ENCODE assay signal across 12 cellular contexts in genomic region chr2:54212456-54212855, GRCh38. TPM values are rescaled to one million over a fixed set of nuclear protein-coding genes. Genes with fewer than 3 reads are reported as not detected.
A peak's percentile ranks its signal among the peaks of the same experiment; 100 is the strongest.
DNase-seq lines count a peak whose midpoint lies in the region; ATAC-seq, FAIRE-seq and TF ChIP-seq lines count a peak whose summit lies in the region.
"Had no signal": no experiment of that assay in that cellular context is flagged by ENCODE, and none has a peak within 500 bp of the region (broad histone marks: within the 10 kb centered on the region; RNA-seq: fewer than 3 reads in every experiment).

No MANE protein-coding gene starts in this region.

- no peak overlapping the region for H3K27ac Mint-ChIP-seq in type B pancreatic cell
- H3K27ac Mint-ChIP-seq in activated CD4-positive, alpha-beta T cell treated with anti-CD3 and anti-CD28 coated beads, Interleukin-2, amount 10 ng/mL, durations not matched to agents 24 days and 14 days: no peak overlapping the region
- H3K27ac Mint-ChIP-seq: activated CD4-positive, alpha-beta T cell treated with anti-CD3 and anti-CD28 coated beads for 36 hours; activated naive CD8-positive, alpha-beta T cell treated with anti-CD3 and anti-CD28 coated beads for 36 hours had no signal

- no peak overlapping the region for H4K8ac ChIP-seq in IMR-90 (ENCODE audit: low read depth in 2 of 2, low read length in 2 of 2)

- no peak overlapping the region for H3K4ac ChIP-seq in IMR-90 (ENCODE audit: low read depth, low read length)

- H2AFZ ChIP-seq in IMR-90 (replicated peaks; ENCODE audit: low read length, poor library complexity): no peak overlapping the region

- dilution Hi-C loops in IMR-90 (cut with HindIII; ENCODE audit: low sequenced_read_pairs, unreplicated experiment): no loop called here

- peaks cover 6% of the 10 kb centered on the region; the same call in 1 of the 2 replicates for H3K4me1 ChIP-seq in IMR-90 (ENCODE audit: control insufficient read depth, insufficient read depth, low read length)
- H3K4me1 ChIP-seq: Peyer's patch had no signal

- H4K5ac ChIP-seq in IMR-90 (ENCODE audit: low read depth, low read length): no peak overlapping the region

- no peak overlapping the region for H2AK9ac ChIP-seq in IMR-90 (replicated peaks; ENCODE audit: low read depth, low read length, poor library complexity)

- no peak for FAIRE-seq in GM12891 (lab: Jason Lieb, UNC)

- no peak overlapping the region for H3K18ac ChIP-seq in IMR-90 (ENCODE audit: low read depth, low read length)

- H3K56ac ChIP-seq in IMR-90 (ENCODE audit: extremely low read depth, insufficient read depth, low read length): no peak overlapping the region

- H2AK5ac ChIP-seq in IMR-90 (ENCODE audit: low read depth, low read length): no peak overlapping the region

- H3K4me2 ChIP-seq in IMR-90 (ENCODE audit: low read depth, low read length): peak overlapping the region; percentile 25; the same call in 1 of the 2 replicates

- peaks cover 3% of the 10 kb centered on the region; the same call in 1 of the 2 replicates for H3K9me3 ChIP-seq in IMR-90 (ENCODE audit: control insufficient read depth, insufficient read depth, low read length)
- H3K9me3 ChIP-seq: Peyer's patch had no signal

- POLR2A ChIA-PET in IMR-90 (lab: Charles Lee; ENCODE audit: unreplicated experiment): no interaction called here

- no peaks in the 10 kb centered on the region for H3K36me3 ChIP-seq in IMR-90 (ENCODE audit: control insufficient read depth, insufficient read depth, low read length)
- H3K36me3 ChIP-seq: Peyer's patch had no signal

- H3K27me3 ChIP-seq in IMR-90 (ENCODE audit: control insufficient read depth, insufficient read depth, low read length): no peaks in the 10 kb centered on the region
- H3K27me3 ChIP-seq: Peyer's patch had no signal

- BruUV-seq in IMR-90 (replicated peaks; lab: Mats Ljungman, UMichigan): no TSS peak

- no peaks in the 10 kb centered on the region for H3K27me3 Mint-ChIP-seq in type B pancreatic cell
- peaks cover 1% of the 10 kb centered on the region for H3K27me3 Mint-ChIP-seq in activated CD4-positive, alpha-beta T cell treated with anti-CD3 and anti-CD28 coated beads, Interleukin-2, amount 10 ng/mL, durations not matched to agents 24 days and 14 days
- H3K27me3 Mint-ChIP-seq: activated CD4-positive, alpha-beta T cell treated with anti-CD3 and anti-CD28 coated beads for 36 hours; activated naive CD8-positive, alpha-beta T cell treated with anti-CD3 and anti-CD28 coated beads for 36 hours had no signal

- H3K9me3 Mint-ChIP-seq in type B pancreatic cell: peaks cover 5% of the 10 kb centered on the region
- H3K9me3 Mint-ChIP-seq in activated CD4-positive, alpha-beta T cell treated with anti-CD3 and anti-CD28 coated beads, Interleukin-2, amount 10 ng/mL, durations not matched to agents 24 days and 14 days: peaks cover 6% of the 10 kb centered on the region

- H4K91ac ChIP-seq in IMR-90 (ENCODE audit: insufficient read depth, low read depth, low read length): no peak overlapping the region

- no peaks in the 10 kb centered on the region for H3K79me1 ChIP-seq in IMR-90 (ENCODE audit: low read depth in 1 of 2, low read length in 2 of 2)

- TF ChIP-seq CTCF in IMR-90 (conservative IDR thresholded peaks at IDR 0.05; ENCODE audit: low read depth, low read length) (no peak), cardiac fibroblast (IDR thresholded peaks at IDR 0.05; ENCODE audit: low read depth, low read length) (no peak), type B pancreatic cell (conservative IDR thresholded peaks at IDR 0.05) (no peak)

- CTCF ChIA-PET in IMR-90 (lab: Yijun Ruan, JAX): interaction anchor here (1.7 kb wide), 1 partner anchor 105 kb away, joined by 4 read pairs; no protein-coding TSS in a partner anchor

- H2BK20ac ChIP-seq in IMR-90 (ENCODE audit: low read depth, low read length): no peak overlapping the region

- no peak overlapping the region for H3K14ac ChIP-seq in IMR-90 (replicated peaks; ENCODE audit: low read depth, low read length)

- no peak for TF ChIP-seq POLR2A in IMR-90 (IDR thresholded peaks at IDR 0.05; ENCODE audit: low read depth, low read length)
- TF ChIP-seq POLR2A in GM12891 (IDR thresholded peaks at IDR 0.05; ENCODE audit: low read depth, low read length): no peak

- no peak for TF ChIP-seq RAD21 in IMR-90 (IDR thresholded peaks at IDR 0.05; ENCODE audit: low read length)

- no CpG with 5 or more reads among the region's 1 CpG for WGBS in IMR-90 (ENCODE audit: extremely low coverage in 2 of 2, insufficient read length in 1 of 2), 2 experiments

- peak overlapping the region; percentile 10; the same call in 1 of the 2 replicates for H2BK120ac ChIP-seq in IMR-90 (ENCODE audit: low read depth, low read length)

- H3K9me1 ChIP-seq in IMR-90 (ENCODE audit: insufficient read depth, low read length): no peaks in the 10 kb centered on the region

- ATAC-seq in IMR-90 (ENCODE audit: low read depth): peak; percentile 93
- ATAC-seq: activated CD4-positive, alpha-beta T cell treated with anti-CD3 and anti-CD28 coated beads for 36 hours had no signal

- peaks cover 15% of the 10 kb centered on the region for H3K4me1 Mint-ChIP-seq in type B pancreatic cell (ENCODE audit: unreplicated experiment)
- H3K4me1 Mint-ChIP-seq in activated CD4-positive, alpha-beta T cell treated with anti-CD3 and anti-CD28 coated beads, Interleukin-2, amount 10 ng/mL, durations not matched to agents 24 days and 14 days: no peaks in the 10 kb centered on the region
- H3K4me1 Mint-ChIP-seq: activated CD4-positive, alpha-beta T cell treated with anti-CD3 and anti-CD28 coated beads for 36 hours had no signal

- H3K9ac ChIP-seq in IMR-90 (ENCODE audit: low read depth, low read length): no peak overlapping the region

- no peak overlapping the region for H3K27ac ChIP-seq in IMR-90 (ENCODE audit: insufficient read depth, low read length)
- H3K27ac ChIP-seq: Peyer's patch had no signal

- no peak overlapping the region for H2BK15ac ChIP-seq in IMR-90 (ENCODE audit: low read depth, low read length)

- H4K20me1 ChIP-seq in IMR-90 (ENCODE audit: insufficient read depth, low read length): no peaks in the 10 kb centered on the region

- H2BK5ac ChIP-seq in IMR-90 (ENCODE audit: low read depth, low read length, poor library complexity, severe bottlenecking): no peak overlapping the region

- H3K23ac ChIP-seq in IMR-90 (ENCODE audit: low read depth, low read length): no peak overlapping the region

- H3K4me3 Mint-ChIP-seq in type B pancreatic cell: no peak overlapping the region
- H3K4me3 Mint-ChIP-seq in activated CD4-positive, alpha-beta T cell treated with anti-CD3 and anti-CD28 coated beads, Interleukin-2, amount 10 ng/mL, durations not matched to agents 24 days and 14 days: no peak overlapping the region
- H3K4me3 Mint-ChIP-seq: activated CD4-positive, alpha-beta T cell treated with anti-CD3 and anti-CD28 coated beads for 36 hours; activated naive CD8-positive, alpha-beta T cell treated with anti-CD3 and anti-CD28 coated beads for 36 hours had no signal

- H3K36me3 Mint-ChIP-seq in type B pancreatic cell: no peaks in the 10 kb centered on the region
- H3K36me3 Mint-ChIP-seq in activated CD4-positive, alpha-beta T cell treated with anti-CD3 and anti-CD28 coated beads, Interleukin-2, amount 10 ng/mL, durations not matched to agents 24 days and 14 days (ENCODE audit: low read depth): peaks cover 3% of the 10 kb centered on the region

- intact Hi-C loops in IMR-90 (cut with micrococcal nuclease): loop anchor here (1.0 kb wide), 1 partner anchor 118 kb away; a partner anchor contains a TSS
- intact Hi-C loops in activated CD4-positive, alpha-beta T cell treated with anti-CD3 and anti-CD28 coated beads, Interleukin-2, amount 10 ng/mL, durations not matched to agents 24 days and 14 days (cut with micrococcal nuclease): no loop called here

- H3K4me3 ChIP-seq in IMR-90 (ENCODE audit: insufficient read depth, low read depth, low read length): no peak overlapping the region
- no peak overlapping the region for H3K4me3 ChIP-seq in cardiac fibroblast (replicated peaks in 1 of 2; ENCODE audit: low read depth in 2 of 2, low read length in 2 of 2)
- H3K4me3 ChIP-seq: Peyer's patch had no signal

- in situ Hi-C loops in IMR-90 (cut with MboI; ENCODE audit: low sequenced_read_pairs): no loop called here

- peak; percentile 78 for DNase-seq in AG08396 (ENCODE audit: low spot score)
- peak; percentile 96 for DNase-seq in IMR-90
- peak; percentile 89 to 93 for DNase-seq in cardiac fibroblast (ENCODE audit: low read depth in 2 of 2)
- peak; percentile 95 for DNase-seq in kidney glomerular epithelial cell (lab: John Stamatoyannopoulos, UW)
- no peak for DNase-seq in GM12891 (ENCODE audit: insufficient read length, low spot score)
- DNase-seq in type B pancreatic cell (ENCODE audit: extremely low spot score, unreplicated experiment): no peak
- DNase-seq in activated CD4-positive, alpha-beta T cell treated with anti-CD3 and anti-CD28 coated beads, Interleukin-2, amount 10 ng/mL, durations not matched to agents 24 days and 14 days: no peak
- no peak for DNase-seq in globus pallidus (ENCODE audit: low spot score)
- DNase-seq: activated CD4-positive, alpha-beta T cell treated with anti-CD3 and anti-CD28 coated beads for 36 hours; activated naive CD8-positive, alpha-beta T cell treated with anti-CD3 and anti-CD28 coated beads for 36 hours; NCI-H187; Peyer's patch had no signal

TF ChIP-seq in IMR-90, 13 proteins besides CTCF, POLR2A, EP300 and RAD21 (continues in another document):
- TF ChIP-seq CEBPB (IDR thresholded peaks at IDR 0.05; ENCODE audit: low read depth, low read length): peak; percentile 97
- TF ChIP-seq SMC3 (IDR thresholded peaks at IDR 0.05; ENCODE audit: low read depth, low read length): no peak
- no peak for TF ChIP-seq RFX5 (IDR thresholded peaks at IDR 0.05; ENCODE audit: low read depth, low read length)
- 0 out of 2 replicates have a peak, but pooled peaks have one; percentile 30 for TF ChIP-seq MXI1 (IDR thresholded peaks at IDR 0.05; ENCODE audit: borderline replicate concordance, low read depth, low read length)
- TF ChIP-seq CHD1 (IDR thresholded peaks at IDR 0.05; ENCODE audit: low read depth, low read length): no peak

TF ChIP-seq in GM12891, 5 proteins besides CTCF, POLR2A, EP300 and RAD21:
- no peak for TF ChIP-seq POU2F2 (IDR thresholded peaks at IDR 0.05; ENCODE audit: low read depth, low read length)
- no peak for TF ChIP-seq POLR2AphosphoS5 (IDR thresholded peaks at IDR 0.05; ENCODE audit: low read depth, low read length)
- no peak for TF ChIP-seq PAX5 (IDR thresholded peaks at IDR 0.05; ENCODE audit: insufficient read depth, low read length, severe bottlenecking)
- TF ChIP-seq SPI1 (IDR thresholded peaks at IDR 0.05; ENCODE audit: low read depth, low read length): no peak
- TF ChIP-seq TAF1 (IDR thresholded peaks at IDR 0.05; ENCODE audit: low read depth, low read length): no peak

RNA-seq across cellular contexts. Expression of gene TSPYL6, which starts 43.6 kb away (rescaled TPM):
- not detected in 2 replicates for total RNA-seq in IMR-90 (2012; rRNA removed)
- not detected in 2 replicates for polyA plus RNA-seq in IMR-90 (2012; rRNA removed)
- not detected in 2 replicates for polyA plus RNA-seq in IMR-90 (2012; cell fraction: cytosol; rRNA removed)
- polyA plus RNA-seq in IMR-90 (2012; cell fraction: nucleus; rRNA removed; ENCODE audit: low replicate concordance): 0.02 TPM in 1 of 2 replicates, not detected in the other
- not detected for polyA plus RNA-seq in GM12891 (2012; ENCODE audit: low read depth, missing spikeins)
- not detected in 2 replicates for total RNA-seq in type B pancreatic cell (ENCODE audit: low replicate concordance)
- total RNA-seq in activated CD4-positive, alpha-beta T cell treated with anti-CD3 and anti-CD28 coated beads, Interleukin-2, amount 10 ng/mL, durations not matched to agents 24 days and 14 days: not detected in 2 replicates
- total RNA-seq: activated CD4-positive, alpha-beta T cell treated with anti-CD3 and anti-CD28 coated beads for 36 hours; activated naive CD8-positive, alpha-beta T cell treated with anti-CD3 and anti-CD28 coated beads for 36 hours; Peyer's patch had no signal

Comparison
In these comparisons a context has a peak if more than half of its experiments do, and no peak if none do; other contexts are left out.
1. DNase-seq: peak in AG08396 (single experiment), IMR-90 (single experiment), cardiac fibroblast (2 of 2) and kidney glomerular epithelial cell (single experiment); none in GM12891 (single experiment), type B pancreatic cell (single experiment), activated CD4-positive, alpha-beta T cell treated with anti-CD3 and anti-CD28 coated beads, Interleukin-2, amount 10 ng/mL, durations not matched to agents 24 days and 14 days (single experiment) and globus pallidus (single experiment).